Comparison of ENCODE assay signal across 1 cellular context in the genomic region with DNA sequence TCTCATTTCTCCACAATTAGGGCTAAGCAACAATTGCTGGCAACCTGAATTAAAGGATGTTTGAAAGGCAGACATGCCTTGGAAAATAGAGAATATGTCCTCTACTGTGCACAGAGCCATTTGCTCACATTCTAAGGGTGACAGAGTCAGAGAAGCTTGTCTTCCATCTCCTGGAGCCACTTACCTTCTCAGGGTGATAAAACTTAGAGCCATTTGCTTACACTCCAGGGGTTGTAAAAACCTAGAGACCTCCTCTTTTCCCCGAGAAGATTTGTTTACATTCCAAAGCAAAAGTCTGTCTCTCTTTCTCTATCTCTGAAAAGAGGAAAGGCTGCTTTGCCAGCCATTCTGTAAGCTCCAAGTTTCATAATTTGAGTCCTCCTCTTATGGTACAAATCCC.
TF ChIP-seq lines count a peak whose summit lies in the region.

No MANE protein-coding gene starts in this region.

TF ChIP-seq in IMR-90, 13 proteins besides CTCF, POLR2A, EP300 and RAD21:
- TF ChIP-seq MXI1 (IDR thresholded peaks at IDR 0.05; ENCODE audit: borderline replicate concordance, low read depth, low read length): no peak
- no peak for TF ChIP-seq FOS (IDR thresholded peaks at IDR 0.05; ENCODE audit: low read depth, low read length)
- no peak for TF ChIP-seq CEBPB (IDR thresholded peaks at IDR 0.05; ENCODE audit: low read depth, low read length)
- no peak for TF ChIP-seq RCOR1 (IDR thresholded peaks at IDR 0.05; ENCODE audit: insufficient replicate concordance, low read length)
- no peak for TF ChIP-seq MAZ (IDR thresholded peaks at IDR 0.05; ENCODE audit: borderline replicate concordance, low read depth, low read length)
- TF ChIP-seq RFX5 (IDR thresholded peaks at IDR 0.05; ENCODE audit: low read depth, low read length): no peak
- no peak for TF ChIP-seq MAFK (IDR thresholded peaks at IDR 0.05; ENCODE audit: low read depth, low read length)
- TF ChIP-seq SMC3 (IDR thresholded peaks at IDR 0.05; ENCODE audit: low read depth, low read length): no peak
- no peak for TF ChIP-seq NFE2L2 (IDR thresholded peaks at IDR 0.05; ENCODE audit: low read depth, low read length)
- no peak for TF ChIP-seq CHD1 (IDR thresholded peaks at IDR 0.05; ENCODE audit: low read depth, low read length)
- TF ChIP-seq, protein P1, sequence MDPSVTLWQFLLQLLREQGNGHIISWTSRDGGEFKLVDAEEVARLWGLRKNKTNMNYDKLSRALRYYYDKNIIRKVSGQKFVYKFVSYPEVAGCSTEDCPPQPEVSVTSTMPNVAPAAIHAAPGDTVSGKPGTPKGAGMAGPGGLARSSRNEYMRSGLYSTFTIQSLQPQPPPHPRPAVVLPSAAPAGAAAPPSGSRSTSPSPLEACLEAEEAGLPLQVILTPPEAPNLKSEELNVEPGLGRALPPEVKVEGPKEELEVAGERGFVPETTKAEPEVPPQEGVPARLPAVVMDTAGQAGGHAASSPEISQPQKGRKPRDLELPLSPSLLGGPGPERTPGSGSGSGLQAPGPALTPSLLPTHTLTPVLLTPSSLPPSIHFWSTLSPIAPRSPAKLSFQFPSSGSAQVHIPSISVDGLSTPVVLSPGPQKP (IDR thresholded peaks at IDR 0.05; ENCODE audit: borderline replicate concordance, low read depth, low read length): no peak
- TF ChIP-seq BHLHE40 (IDR thresholded peaks at IDR 0.05; ENCODE audit: low read depth, low read length): no peak
- TF ChIP-seq, protein P2, sequence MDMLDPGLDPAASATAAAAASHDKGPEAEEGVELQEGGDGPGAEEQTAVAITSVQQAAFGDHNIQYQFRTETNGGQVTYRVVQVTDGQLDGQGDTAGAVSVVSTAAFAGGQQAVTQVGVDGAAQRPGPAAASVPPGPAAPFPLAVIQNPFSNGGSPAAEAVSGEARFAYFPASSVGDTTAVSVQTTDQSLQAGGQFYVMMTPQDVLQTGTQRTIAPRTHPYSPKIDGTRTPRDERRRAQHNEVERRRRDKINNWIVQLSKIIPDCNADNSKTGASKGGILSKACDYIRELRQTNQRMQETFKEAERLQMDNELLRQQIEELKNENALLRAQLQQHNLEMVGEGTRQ (IDR thresholded peaks at IDR 0.05; ENCODE audit: low read depth, low read length): no peak
